In genomic region chr9:34980181-34980761, GRCh38 we compare ENCODE assay signal across 21 cellular contexts. TPM values are rescaled to one million over a fixed set of nuclear protein-coding genes. Genes with fewer than 3 reads are reported as not detected.
DNase-seq lines count a peak whose midpoint lies in the region; ATAC-seq and TF ChIP-seq lines count a peak whose summit lies in the region.
"Had no signal": no experiment of that assay in that cellular context is flagged by ENCODE, and none has a peak within 500 bp of the region (broad histone marks: within the 10 kb centered on the region; RNA-seq: fewer than 3 reads in every experiment).

No MANE protein-coding gene starts in this region.

- H4K20me1 ChIP-seq in osteoblast (ENCODE audit: insufficient read depth, low read length) = no peaks in the 10 kb centered on the region

- no peaks in the 10 kb centered on the region for H3K9me3 ChIP-seq in neutrophil
- no peaks in the 10 kb centered on the region for H3K9me3 ChIP-seq in osteoblast (ENCODE audit: low read depth, low read length)
- H3K9me3 ChIP-seq: A549 had no signal

- H3K4me1 Mint-ChIP-seq in activated T-helper 17 cell treated with anti-CD3 and anti-CD28 coated beads, Interleukin-2, amount 50 U/mL, for 72 hours = peaks cover 28% of the 10 kb centered on the region

- H3K4me3 ChIP-seq in neutrophil (ENCODE audit: low read depth in 1 of 2, low read length in 1 of 2) = peak overlapping the region in 1 of 2 experiments; percentile 50
- H3K4me3 ChIP-seq in osteoblast (ENCODE audit: insufficient read depth, low read length) = no peak overlapping the region
- H3K4me3 ChIP-seq: A549 had no signal

- peaks cover 59 to 60% of the 10 kb centered on the region in 2 experiments for H3K4me1 ChIP-seq in neutrophil (ENCODE audit: control insufficient read depth in 1 of 2, insufficient read depth in 1 of 2, low read depth in 1 of 2, low read length in 1 of 2)
- H3K4me1 ChIP-seq in osteoblast (ENCODE audit: insufficient read depth, low read length) = no peaks in the 10 kb centered on the region
- H3K4me1 ChIP-seq: A549 had no signal

- peak overlapping the region; percentile 14 for H3K27ac Mint-ChIP-seq in activated T-helper 17 cell treated with anti-CD3 and anti-CD28 coated beads, Interleukin-2, amount 50 U/mL, for 72 hours
- H3K27ac Mint-ChIP-seq: CD4-positive, CD25-positive, alpha-beta regulatory T cell; CD8-positive, alpha-beta T cell had no signal

- TF ChIP-seq CTCF in neutrophil (IDR thresholded peaks at IDR 0.05) = no peak
- no peak for TF ChIP-seq CTCF in osteoblast (IDR thresholded peaks at IDR 0.05; ENCODE audit: extremely low read depth, low read depth, low read length)

- DNase-seq in activated CD4-positive, CD25-positive, alpha-beta regulatory T cell treated with anti-CD3 and anti-CD28 coated beads, Interleukin-2, amount 50 U/mL, for 72 hours = peak; percentile 11
- DNase-seq in activated CD4-positive, CD25-positive, alpha-beta regulatory T cell (lab: John Stamatoyannopoulos, UW) = no peak
- DNase-seq in osteoblast (ENCODE audit: insufficient read length, low spot score, missing footprints) = no peak
- no peak for DNase-seq in COR-L47 (lab: John Stamatoyannopoulos, UW)
- no peak for DNase-seq in islet precursor cell
- DNase-seq: 8988T; ACHN; CD4-positive, CD25-positive, alpha-beta regulatory T cell; CD8-positive, alpha-beta T cell; DMS 273 treated with DMSO at 0.1 percent for 48 hours; DMS53; DMS79 treated with DMSO at 0.1 percent for 48 hours; GF-D8; GOT3; H9 had no signal

- H3K9me3 Mint-ChIP-seq in activated T-helper 17 cell treated with anti-CD3 and anti-CD28 coated beads, Interleukin-2, amount 50 U/mL, for 72 hours = no peaks in the 10 kb centered on the region
- H3K9me3 Mint-ChIP-seq: CD4-positive, CD25-positive, alpha-beta regulatory T cell; CD8-positive, alpha-beta T cell; H9 had no signal

- no peaks in the 10 kb centered on the region for H3K27me3 Mint-ChIP-seq in activated T-helper 17 cell treated with anti-CD3 and anti-CD28 coated beads, Interleukin-2, amount 50 U/mL, for 72 hours

- no peaks in the 10 kb centered on the region for H3K27me3 ChIP-seq in neutrophil
- peaks cover 18% of the 10 kb centered on the region for H3K27me3 ChIP-seq in osteoblast (ENCODE audit: insufficient read depth, low read length)

- H3K27ac ChIP-seq in neutrophil (peak overlapping the region; percentile 96), osteoblast (ENCODE audit: low read depth, low read length) (no peak overlapping the region)
- H3K27ac ChIP-seq: A549, C4-2B had no signal

- H3K4me3 Mint-ChIP-seq in activated T-helper 17 cell treated with anti-CD3 and anti-CD28 coated beads, Interleukin-2, amount 50 U/mL, for 72 hours = no peak overlapping the region
- H3K4me3 Mint-ChIP-seq: CD4-positive, CD25-positive, alpha-beta regulatory T cell; CD8-positive, alpha-beta T cell; H9 had no signal

- no peak overlapping the region for H2AFZ ChIP-seq in osteoblast (ENCODE audit: low read length)

- H3K4me2 ChIP-seq in osteoblast (ENCODE audit: insufficient read depth, low read length) = no peak overlapping the region
- H3K4me2 ChIP-seq: A549 had no signal

- no peaks in the 10 kb centered on the region for H3K79me2 ChIP-seq in osteoblast (ENCODE audit: insufficient read depth, low read length)

- no peaks in the 10 kb centered on the region for H3K36me3 ChIP-seq in neutrophil
- H3K36me3 ChIP-seq in osteoblast (ENCODE audit: insufficient read depth, low read length) = no peaks in the 10 kb centered on the region

- no peaks in the 10 kb centered on the region for H3K36me3 Mint-ChIP-seq in activated T-helper 17 cell treated with anti-CD3 and anti-CD28 coated beads, Interleukin-2, amount 50 U/mL, for 72 hours (ENCODE audit: low read depth)
- H3K36me3 Mint-ChIP-seq: CD4-positive, CD25-positive, alpha-beta regulatory T cell; CD8-positive, alpha-beta T cell had no signal

- no peak for ATAC-seq in activated T-helper 17 cell treated with anti-CD3 and anti-CD28 coated beads, Interleukin-2, amount 50 U/mL, for 72 hours (replicated peaks)
- ATAC-seq: A549; CD8-positive, alpha-beta T cell; HCT116 had no signal

RNA-seq across cellular contexts. Expression of gene DNAJB5, which starts 9.3 kb away (rescaled TPM):
- total RNA-seq in activated T-helper 17 cell treated with anti-CD3 and anti-CD28 coated beads, Interleukin-2, amount 50 U/mL, for 72 hours = 10 to 100 TPM in 1 of 2 donors, 1 to 10 TPM in 1; 4.4 to 10.7 TPM
- 12.7 and 16.5 TPM in 2 replicates for total RNA-seq in osteoblast

RNA-seq across cellular contexts. Expression of gene PHF24, which starts 22.2 kb away (rescaled TPM):
- under 1 TPM in 1 of 2 donors, not detected in 1; 0.16 TPM for total RNA-seq in activated T-helper 17 cell treated with anti-CD3 and anti-CD28 coated beads, Interleukin-2, amount 50 U/mL, for 72 hours
- total RNA-seq in osteoblast = under 0.01 TPM in 1 of 2 replicates, not detected in the other
- total RNA-seq: CD4-positive, CD25-positive, alpha-beta regulatory T cell; CD8-positive, alpha-beta T cell; G401 had no signal
